In the genomic region with DNA sequence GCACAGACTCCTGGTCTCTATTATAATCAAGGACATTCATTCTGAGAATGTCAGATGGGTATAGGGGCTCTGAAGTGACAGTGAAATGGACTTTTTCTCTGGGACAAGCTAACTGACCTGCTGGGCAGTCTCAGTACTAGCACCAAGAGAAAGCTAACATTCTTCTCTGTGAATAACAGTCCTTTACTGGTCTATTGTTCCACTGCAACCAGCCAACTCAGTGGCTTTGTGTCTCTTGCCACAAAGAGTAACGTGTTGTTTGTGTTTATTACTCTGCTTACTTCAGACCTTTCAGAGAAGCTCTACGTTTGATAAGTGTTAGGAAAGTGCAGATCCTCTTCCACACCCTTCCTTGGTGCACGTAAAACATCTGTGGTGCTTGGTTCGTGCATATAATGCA, we compare ENCODE assay signal across 18 cellular contexts.
DNase-seq lines count a peak whose midpoint lies in the region; ATAC-seq, FAIRE-seq and TF ChIP-seq lines count a peak whose summit lies in the region.
"Had no signal": no experiment of that assay in that cellular context is flagged by ENCODE, and none has a peak within 500 bp of the region (broad histone marks: within the 10 kb centered on the region; RNA-seq: fewer than 3 reads in every experiment).

No MANE protein-coding gene starts in this region.

- H3K4me1 ChIP-seq in NT2/D1 (ENCODE audit: insufficient read depth, insufficient read length) (peaks cover 1% of the 10 kb centered on the region), ectodermal cell (ENCODE audit: control insufficient read depth, insufficient read depth, low read length) (peaks cover 6% of the 10 kb centered on the region), tibial artery (peaks cover 0 to 24% (median 6%) of the 10 kb centered on the region in 4 donors)

- H3K27me3 Mint-ChIP-seq in nephron (ENCODE audit: low read depth), result no peaks in the 10 kb centered on the region
- H3K27me3 Mint-ChIP-seq: CD4-positive, alpha-beta memory T cell had no signal

- H3K36me3 ChIP-seq in NT2/D1 (ENCODE audit: insufficient read depth, insufficient read length, low read length), result peaks cover 9% of the 10 kb centered on the region
- H3K36me3 ChIP-seq in ectodermal cell (ENCODE audit: control insufficient read depth, insufficient read depth, low read length), result no peaks in the 10 kb centered on the region
- H3K36me3 ChIP-seq in tibial artery, result peaks cover 0 to 11% (median 6%) of the 10 kb centered on the region in 3 donors
- H3K36me3 ChIP-seq: SJSA1 had no signal

- FAIRE-seq in urothelium cell line (lab: Jason Lieb, UNC), result no peak
- FAIRE-seq: G401.6, HepG2 had no signal

- H3K9ac ChIP-seq in NT2/D1 (ENCODE audit: insufficient read length, low read depth), result no peak overlapping the region
- H3K9ac ChIP-seq: GM23248, KMS-11 had no signal

- H3K9me3 ChIP-seq in NT2/D1 (ENCODE audit: insufficient read depth, low read length), result no peaks in the 10 kb centered on the region
- no peaks in the 10 kb centered on the region for H3K9me3 ChIP-seq in ectodermal cell (ENCODE audit: control insufficient read depth, low read length)
- H3K9me3 ChIP-seq in tibial artery, result no peaks in the 10 kb centered on the region
- H3K9me3 ChIP-seq: SJSA1 had no signal

- H3K27ac Mint-ChIP-seq in nephron, result peak overlapping the region in 2 of 3 experiments; percentile 45 to 58
- H3K27ac Mint-ChIP-seq: CD4-positive, alpha-beta memory T cell had no signal

- no peak overlapping the region for H3K4me3 Mint-ChIP-seq in nephron
- H3K4me3 Mint-ChIP-seq: CD4-positive, alpha-beta memory T cell had no signal

- no peaks in the 10 kb centered on the region for H3K9me3 Mint-ChIP-seq in nephron
- H3K9me3 Mint-ChIP-seq: CD4-positive, alpha-beta memory T cell had no signal

- TF ChIP-seq CTCF in nephron (IDR thresholded peaks at IDR 0.05; ENCODE audit: unreplicated experiment in 3 of 3) (no peak), tibial artery (IDR thresholded peaks at IDR 0.05) (no peak)

- no peak for ATAC-seq in HG02588 (IDR thresholded peaks at IDR 0.05; ENCODE audit: unreplicated experiment)
- ATAC-seq: HepG2 had no signal

- H3K27me3 ChIP-seq in NT2/D1 (ENCODE audit: insufficient read depth, insufficient read length) (no peaks in the 10 kb centered on the region), ectodermal cell (ENCODE audit: control insufficient read depth, insufficient read depth, low read length, poor library complexity, severe bottlenecking) (no peaks in the 10 kb centered on the region), tibial artery (no peaks in the 10 kb centered on the region)
- H3K27me3 ChIP-seq: SJSA1 had no signal

- H3K4me3 ChIP-seq in NT2/D1 (ENCODE audit: insufficient read length, low read depth) (no peak overlapping the region), ectodermal cell (ENCODE audit: insufficient read depth, low read depth, low read length) (no peak overlapping the region), tibial artery (no peak overlapping the region)
- H3K4me3 ChIP-seq: GM23248, PC-9, SJSA1 had no signal

- 60 to 68% methylated on average over 4 of the region's 4 CpGs for WGBS in ectodermal cell, 2 experiments

- peaks cover 32% of the 10 kb centered on the region for H3K4me1 Mint-ChIP-seq in nephron

- peaks cover 27% of the 10 kb centered on the region for H3K36me3 Mint-ChIP-seq in nephron (ENCODE audit: low read depth)

- intact Hi-C loops in tibial artery (cut with DNase I; ENCODE audit: low total_unique reads), result loop anchor here (10.0 kb wide), 1 partner anchor 62 kb away; no protein-coding TSS in a partner anchor

- H3K27ac ChIP-seq in ectodermal cell (ENCODE audit: insufficient read depth, low read depth, low read length, poor library complexity, severe bottlenecking) (peak overlapping the region; percentile 69), tibial artery (peak overlapping the region; percentile 50 to 53)
- H3K27ac ChIP-seq: GM23248, KMS-11, PC-9, SJSA1 had no signal

- DNase-seq in NT2/D1 (ENCODE audit: low read depth, low spot score) (peak; percentile 16), tibial artery (no peak), urothelium cell line (ENCODE audit: low spot score) (no peak)
- DNase-seq in activated CD4-positive, alpha-beta T cell treated with anti-CD3 and anti-CD28 coated beads for 4 hours, result no peak
- DNase-seq: CD4-positive, alpha-beta memory T cell; GM23248; NCI-H1048; NCI-H1436 treated with DMSO at 0.1 percent for 48 hours; NCI-H2029 treated with DMSO at 0.1 percent for 48 hours; NCI-H774; PC-9 had no signal
